ENCODE assay signal across 25 cellular contexts in genomic region chr21:46608672-46609111, GRCh38. TPM values are rescaled to one million over a fixed set of nuclear protein-coding genes. Genes with fewer than 3 reads are reported as not detected.
DNase-seq lines count a peak whose midpoint lies in the region; ATAC-seq and FAIRE-seq lines count a peak whose summit lies in the region.
"Had no signal": no experiment of that assay in that cellular context is flagged by ENCODE, and none has a peak within 500 bp of the region (broad histone marks: within the 10 kb centered on the region; RNA-seq: fewer than 3 reads in every experiment).

No MANE protein-coding gene starts in this region.

- H4K5ac ChIP-seq in mesendoderm (ENCODE audit: low read length), result no peak overlapping the region

- no peak overlapping the region for H2BK120ac ChIP-seq in mesendoderm (ENCODE audit: low read depth, low read length)

- H3K4ac ChIP-seq in mesendoderm (ENCODE audit: low read depth, low read length), result no peak overlapping the region

- H2AK5ac ChIP-seq in mesendoderm (ENCODE audit: low read length), result no peak overlapping the region

- no peaks in the 10 kb centered on the region for H3K4me1 ChIP-seq in mesendoderm (ENCODE audit: control insufficient read depth, low read depth, low read length)
- H3K4me1 ChIP-seq: left ventricle myocardium inferior, uterus had no signal

- FAIRE-seq in GM18507 (lab: Jason Lieb, UNC), result peak; percentile 31

- H3K4me3 ChIP-seq in mesendoderm (ENCODE audit: low read length), result no peak overlapping the region
- H3K4me3 ChIP-seq: heart right ventricle, left ventricle myocardium inferior, MG63, mucosa of descending colon, uterus had no signal

- ATAC-seq in GM21576 (IDR thresholded peaks at IDR 0.05; ENCODE audit: unreplicated experiment), result peak; percentile 47
- peak; percentile 57 for ATAC-seq in HG03354 (IDR thresholded peaks at IDR 0.05; ENCODE audit: poor library complexity, severe bottlenecking, unreplicated experiment)
- ATAC-seq in GM18909 (IDR thresholded peaks at IDR 0.05; ENCODE audit: poor library complexity, unreplicated experiment), result no peak
- ATAC-seq: heart right ventricle, mucosa of descending colon, sciatic nerve had no signal

- no peak overlapping the region for H3K4me2 ChIP-seq in mesendoderm (ENCODE audit: low read length)

- H3K79me2 ChIP-seq in mesendoderm (ENCODE audit: control insufficient read depth, insufficient read depth, low read length), result no peaks in the 10 kb centered on the region

- no peaks in the 10 kb centered on the region for H3K27me3 ChIP-seq in mesendoderm (ENCODE audit: insufficient read depth, low read length, poor library complexity)
- H3K27me3 ChIP-seq: MG63, uterus had no signal

- no peak for DNase-seq in GM18507 (ENCODE audit: extremely low spot score, insufficient read length, low read depth)
- DNase-seq in substantia nigra (lab: John Stamatoyannopoulos, UW), result no peak
- DNase-seq in mesendoderm, result no peak
- DNase-seq in NCI-H1930 (lab: John Stamatoyannopoulos, UW), result no peak
- no peak for DNase-seq in mesenteric fat pad (ENCODE audit: low spot score)
- DNase-seq: activated CD4-positive, alpha-beta T cell treated with anti-CD3 and anti-CD28 coated beads for 48 hours; activated naive CD4-positive, alpha-beta T cell treated with anti-CD3 and anti-CD28 coated beads, Interleukin-2, amount 50 U/mL, for 16 hours; aorta; EL; heart right ventricle; left ventricle myocardium inferior; MG63; mucosa of descending colon; NCI-H1436 treated with DMSO at 0.1 percent for 48 hours; NCI-H524 treated with DMSO at 0.1 percent for 48 hours; nephron progenitor cell; posterior cingulate gyrus; stimulated activated CD4-positive, alpha-beta T cell treated with anti-CD3 and anti-CD28 coated beads, Interleukin-15, amount 100 ng/mL, for 24 hours; uterus had no signal

- no peak overlapping the region for H3K23ac ChIP-seq in mesendoderm (ENCODE audit: low read length)

- no peak overlapping the region for H2BK15ac ChIP-seq in mesendoderm (replicated peaks; ENCODE audit: low read depth)

- H3K36me3 ChIP-seq in mesendoderm (ENCODE audit: control insufficient read depth, insufficient read depth, low read length), result no peaks in the 10 kb centered on the region
- H3K36me3 ChIP-seq: heart right ventricle, left ventricle myocardium inferior, MG63, uterus had no signal

- H3K56ac ChIP-seq in mesendoderm (ENCODE audit: low read length), result no peak overlapping the region

- peak overlapping the region; percentile 39 for H3K27ac ChIP-seq in substantia nigra (ENCODE audit: low read depth, low read length, poor library complexity, severe bottlenecking)
- H3K27ac ChIP-seq in mesendoderm (ENCODE audit: low read depth, low read length), result no peak overlapping the region
- H3K27ac ChIP-seq: C4-2B, heart right ventricle, left ventricle myocardium inferior, uterus had no signal

- H3K18ac ChIP-seq in mesendoderm (ENCODE audit: low read length), result no peak overlapping the region

- WGBS in mesendoderm (ENCODE audit: extremely low coverage, insufficient coverage, low lambda C conversion rate), result no CpG with 5 or more reads among the region's 3 CpGs

- H2BK5ac ChIP-seq in mesendoderm (ENCODE audit: low read length), result no peak overlapping the region

- H4K8ac ChIP-seq in mesendoderm (ENCODE audit: low read depth, low read length), result no peak overlapping the region

- no peak overlapping the region for H3K9ac ChIP-seq in mesendoderm (ENCODE audit: low read length)

- no peaks in the 10 kb centered on the region for H3K79me1 ChIP-seq in mesendoderm (ENCODE audit: low read length)

RNA-seq across cellular contexts. Expression of gene S100B, which starts 3.8 kb away (rescaled TPM):
- 0.35 TPM for polyA plus RNA-seq in mesendoderm (2013, experiment 1 of 2)
- polyA plus RNA-seq in mesendoderm (2013, experiment 2 of 2), result 0.18 TPM
- total RNA-seq in mesenteric fat pad, result 102 TPM
- polyA plus RNA-seq: AG04450 had no signal

RNA-seq across cellular contexts. Expression of gene PRMT2, which starts 26.8 kb away (rescaled TPM):
- polyA plus RNA-seq in mesendoderm (2013, experiment 1 of 2), result 27.8 TPM
- 28.0 TPM for polyA plus RNA-seq in mesendoderm (2013, experiment 2 of 2)
- 84.6 TPM for total RNA-seq in mesenteric fat pad
